In genomic region chr4:169881769-169882168, GRCh38 we compare ENCODE assay signal across 15 cellular contexts.
DNase-seq lines count a peak whose midpoint lies in the region; ATAC-seq and TF ChIP-seq lines count a peak whose summit lies in the region.
"Had no signal": no experiment of that assay in that cellular context is flagged by ENCODE, and none has a peak within 500 bp of the region (broad histone marks: within the 10 kb centered on the region; RNA-seq: fewer than 3 reads in every experiment).

No MANE protein-coding gene starts in this region.

- H3K27ac ChIP-seq in GM23338 (ENCODE audit: low read depth), result no peak overlapping the region
- H3K27ac ChIP-seq: BLaER1 treated with 17β-estradiol and CSF1 and Interleukin-3, amounts not matched to agents 10 nM and 100 nM had no signal

- H3K79me2 ChIP-seq in GM23338 (replicated peaks; ENCODE audit: insufficient read depth), result no peaks in the 10 kb centered on the region

- H3K27ac Mint-ChIP-seq in GM23338, result no peak overlapping the region
- H3K27ac Mint-ChIP-seq in stimulated activated effector memory CD8-positive, alpha-beta T cell treated with anti-CD3 and anti-CD28 coated beads, Interleukin-12 subunit alpha, Interleukin-12 subunit beta, amount 100 ng/mL, for 72 hours, result no peak overlapping the region
- H3K27ac Mint-ChIP-seq: B cell; CD8-positive, alpha-beta T cell; IgD-negative memory B cell had no signal

- H3K27me3 ChIP-seq in GM23338 (ENCODE audit: insufficient read depth), result no peaks in the 10 kb centered on the region
- H3K27me3 ChIP-seq in NT2/D1 (ENCODE audit: insufficient read depth, insufficient read length), result no peaks in the 10 kb centered on the region
- H3K27me3 ChIP-seq: BLaER1 treated with 17β-estradiol and CSF1 and Interleukin-3, amounts not matched to agents 10 nM and 100 nM had no signal

- H3K4me1 ChIP-seq in GM23338 (ENCODE audit: insufficient read depth) (no peaks in the 10 kb centered on the region), NT2/D1 (ENCODE audit: insufficient read depth, insufficient read length) (no peaks in the 10 kb centered on the region)
- H3K4me1 ChIP-seq: BLaER1 treated with 17β-estradiol and CSF1 and Interleukin-3, amounts not matched to agents 10 nM and 100 nM had no signal

- ATAC-seq in GM23338, result no peak
- ATAC-seq in stimulated activated effector memory CD8-positive, alpha-beta T cell treated with anti-CD3 and anti-CD28 coated beads, Interleukin-12 subunit alpha, Interleukin-12 subunit beta, amount 100 ng/mL, for 72 hours, result peak; percentile 21
- ATAC-seq in HG03571 (IDR thresholded peaks at IDR 0.05; ENCODE audit: unreplicated experiment), result no peak
- no peak for ATAC-seq in left colon
- ATAC-seq: CD8-positive, alpha-beta T cell; GM12878; HepG2 had no signal

- H3K4me3 ChIP-seq in GM23338, result no peak overlapping the region
- no peak overlapping the region for H3K4me3 ChIP-seq in NT2/D1 (ENCODE audit: insufficient read length, low read depth)
- H3K4me3 ChIP-seq: BLaER1 treated with 17β-estradiol and CSF1 and Interleukin-3, amounts not matched to agents 10 nM and 100 nM; GM12878; HAP-1 had no signal

- no peaks in the 10 kb centered on the region for H3F3A ChIP-seq in GM23338 (replicated peaks; ENCODE audit: low read depth)

- intact Hi-C loops in left colon (cut with DNase I, micrococcal nuclease), result no loop called here

- H4K20me1 ChIP-seq in GM23338 (replicated peaks; ENCODE audit: insufficient read depth), result no peaks in the 10 kb centered on the region
- H4K20me1 ChIP-seq: BLaER1 treated with 17β-estradiol and CSF1 and Interleukin-3, amounts not matched to agents 10 nM and 100 nM had no signal

- H3K36me3 ChIP-seq in GM23338 (ENCODE audit: insufficient read depth) (no peaks in the 10 kb centered on the region), NT2/D1 (ENCODE audit: insufficient read depth, insufficient read length, low read length) (no peaks in the 10 kb centered on the region)
- H3K36me3 ChIP-seq: BLaER1 treated with 17β-estradiol and CSF1 and Interleukin-3, amounts not matched to agents 10 nM and 100 nM; HAP-1 had no signal

- H3K9ac ChIP-seq in NT2/D1 (ENCODE audit: insufficient read length, low read depth), result no peak overlapping the region
- H3K9ac ChIP-seq: BLaER1 treated with 17β-estradiol and CSF1 and Interleukin-3, amounts not matched to agents 10 nM and 100 nM had no signal

- no peak overlapping the region for H3K4me2 ChIP-seq in GM23338
- H3K4me2 ChIP-seq: BLaER1 treated with 17β-estradiol and CSF1 and Interleukin-3, amounts not matched to agents 10 nM and 100 nM had no signal

- peaks cover 8% of the 10 kb centered on the region for H3K9me3 Mint-ChIP-seq in GM23338
- peaks cover 2% of the 10 kb centered on the region for H3K9me3 Mint-ChIP-seq in stimulated activated effector memory CD8-positive, alpha-beta T cell treated with anti-CD3 and anti-CD28 coated beads, Interleukin-12 subunit alpha, Interleukin-12 subunit beta, amount 100 ng/mL, for 72 hours
- H3K9me3 Mint-ChIP-seq: CD8-positive, alpha-beta T cell; IgD-negative memory B cell had no signal

- peaks cover 2% of the 10 kb centered on the region for H3K27me3 Mint-ChIP-seq in GM23338 (ENCODE audit: insufficient read depth, low read depth, poor library complexity)
- H3K27me3 Mint-ChIP-seq: IgD-negative memory B cell had no signal

- DNase-seq in GM23338 (ENCODE audit: low spot score), result peak; percentile 20
- DNase-seq in NT2/D1 (ENCODE audit: low read depth, low spot score), result peak; percentile 28
- DNase-seq in stimulated activated effector memory CD8-positive, alpha-beta T cell treated with anti-CD3 and anti-CD28 coated beads, Interleukin-12 subunit alpha, Interleukin-12 subunit beta, amount 100 ng/mL, for 72 hours (ENCODE audit: low spot score in 2 of 2), result no peak
- no peak for DNase-seq in NCI-H1092 treated with DMSO at 0.1 percent for 48 hours (lab: John Stamatoyannopoulos, UW)
- no peak for DNase-seq in left colon
- DNase-seq: Calu3; CD8-positive, alpha-beta T cell; DMS79 treated with DMSO at 0.1 percent for 48 hours had no signal

- peaks cover 4% of the 10 kb centered on the region; the same call in 1 of the 2 replicates for H3K9me2 ChIP-seq in GM23338 (ENCODE audit: insufficient read depth)

- H2AFZ ChIP-seq in GM23338, result peak overlapping the region; percentile 40

- no peaks in the 10 kb centered on the region; the same call in 2 of the 3 replicates for H3K36me3 Mint-ChIP-seq in GM23338 (ENCODE audit: low read depth)
- no peaks in the 10 kb centered on the region for H3K36me3 Mint-ChIP-seq in stimulated activated effector memory CD8-positive, alpha-beta T cell treated with anti-CD3 and anti-CD28 coated beads, Interleukin-12 subunit alpha, Interleukin-12 subunit beta, amount 100 ng/mL, for 72 hours
- H3K36me3 Mint-ChIP-seq: CD8-positive, alpha-beta T cell; IgD-negative memory B cell had no signal

- peaks cover 19% of the 10 kb centered on the region; the same call in 1 of the 2 replicates for H3K9me3 ChIP-seq in NT2/D1 (ENCODE audit: insufficient read depth, low read length)
- H3K9me3 ChIP-seq: HAP-1 had no signal

- no peak overlapping the region for H3K4me3 Mint-ChIP-seq in GM23338
- no peak overlapping the region for H3K4me3 Mint-ChIP-seq in stimulated activated effector memory CD8-positive, alpha-beta T cell treated with anti-CD3 and anti-CD28 coated beads, Interleukin-12 subunit alpha, Interleukin-12 subunit beta, amount 100 ng/mL, for 72 hours
- H3K4me3 Mint-ChIP-seq: B cell; CD8-positive, alpha-beta T cell; IgD-negative memory B cell had no signal

- H3K4me1 Mint-ChIP-seq in GM23338, result peaks cover 10% of the 10 kb centered on the region
- no peaks in the 10 kb centered on the region for H3K4me1 Mint-ChIP-seq in stimulated activated effector memory CD8-positive, alpha-beta T cell treated with anti-CD3 and anti-CD28 coated beads, Interleukin-12 subunit alpha, Interleukin-12 subunit beta, amount 100 ng/mL, for 72 hours
- H3K4me1 Mint-ChIP-seq: B cell, IgD-negative memory B cell had no signal

- no peak for TF ChIP-seq CTCF in GM23338 (conservative IDR thresholded peaks at IDR 0.05; ENCODE audit: low read depth in 2 of 2)

TF ChIP-seq in GM23338, 12 proteins besides CTCF, POLR2A, EP300 and RAD21 (continues in another document):
- TF ChIP-seq ZNF462 (CRISPR knock-in tag; IDR thresholded peaks at IDR 0.05), result no peak
- no peak for TF ChIP-seq CREB1 (CRISPR knock-in tag; IDR thresholded peaks at IDR 0.05; ENCODE audit: low read depth)

Comparison
In these comparisons a context has a peak if more than half of its experiments do, and no peak if none do; other contexts are left out.
1. DNase-seq: peak in GM23338 (single experiment) and NT2/D1 (single experiment); none in stimulated activated effector memory CD8-positive, alpha-beta T cell treated with anti-CD3 and anti-CD28 coated beads, Interleukin-12 subunit alpha, Interleukin-12 subunit beta, amount 100 ng/mL, for 72 hours (0 of 2), NCI-H1092 treated with DMSO at 0.1 percent for 48 hours (single experiment) and left colon (0 of 2).